Comparison of ENCODE assay signal across 19 cellular contexts in genomic region chr10:17031656-17032630, GRCh38.
DNase-seq lines count a peak whose midpoint lies in the region; ATAC-seq and TF ChIP-seq lines count a peak whose summit lies in the region.
"Had no signal": no experiment of that assay in that cellular context is flagged by ENCODE, and none has a peak within 500 bp of the region (broad histone marks: within the 10 kb centered on the region; RNA-seq: fewer than 3 reads in every experiment).

No MANE protein-coding gene starts in this region.

- no peak for DNase-seq in T-helper 1 cell
- DNase-seq in MV-4-11 (lab: John Stamatoyannopoulos, UW), result peak; percentile 42
- DNase-seq in esophagus muscularis mucosa (ENCODE audit: extremely low spot score), result peak; percentile 66
- DNase-seq in GM10266 (ENCODE audit: extremely low spot score), result no peak
- DNase-seq in omental fat pad (ENCODE audit: low spot score), result no peak
- DNase-seq in PC-3, result no peak
- DNase-seq: ACHN; activated CD4-positive, alpha-beta T cell treated with anti-CD3 and anti-CD28 coated beads for 36 hours; activated T-cell treated with anti-CD3 and anti-CD28 coated beads, Interleukin-2, amount 50 U/mL, for 48 hours; colonic mucosa; NCI-H2029; NCI-H526 had no signal

- H3K4me1 Mint-ChIP-seq in T-helper 1 cell treated with Interleukin-12 subunit alpha and Interleukin-12 subunit beta and Interleukin-4 antibody, amounts not matched to agents 30 μg/mL and 1 μg/mL, for 36 hours (ENCODE audit: low read depth), result peaks cover 58% of the 10 kb centered on the region

- H3K79me2 ChIP-seq in PC-3 (ENCODE audit: low read length), result no peaks in the 10 kb centered on the region

- ATAC-seq in omental fat pad (ENCODE audit: low FRiP score) (no peak), PC-3 (no peak)
- ATAC-seq: activated CD4-positive, alpha-beta T cell treated with anti-CD3 and anti-CD28 coated beads for 36 hours had no signal

- CTCF ChIA-PET in PC-3 (lab: Charles Lee), result no interaction called here

- H3K27me3 ChIP-seq in esophagus muscularis mucosa (no peaks in the 10 kb centered on the region), skeletal muscle satellite cell (ENCODE audit: control insufficient read depth, insufficient read depth, low read length) (no peaks in the 10 kb centered on the region), PC-3 (ENCODE audit: low read length) (no peaks in the 10 kb centered on the region)
- H3K27me3 ChIP-seq: ascending aorta, colonic mucosa had no signal

- H3K4me2 ChIP-seq in skeletal muscle satellite cell (ENCODE audit: low read length), result peak overlapping the region; percentile 33
- H3K4me2 ChIP-seq in PC-3 (ENCODE audit: low read length), result no peak overlapping the region

- peaks cover 7% of the 10 kb centered on the region for H3K36me3 Mint-ChIP-seq in T-helper 1 cell treated with Interleukin-12 subunit alpha and Interleukin-12 subunit beta and Interleukin-4 antibody, amounts not matched to agents 30 μg/mL and 1 μg/mL, for 36 hours (ENCODE audit: low read depth)

- H3K27ac ChIP-seq in esophagus muscularis mucosa (replicated peaks in 1 of 4) (no peak overlapping the region), PC-3 (ENCODE audit: low read length) (no peak overlapping the region)
- H3K27ac ChIP-seq: ascending aorta, colonic mucosa, epithelial cell of prostate, prostate gland, RWPE1 had no signal

- peaks cover 20% of the 10 kb centered on the region for H3K27me3 Mint-ChIP-seq in T-helper 1 cell treated with Interleukin-12 subunit alpha and Interleukin-12 subunit beta and Interleukin-4 antibody, amounts not matched to agents 30 μg/mL and 1 μg/mL, for 36 hours (ENCODE audit: low read depth)
- H3K27me3 Mint-ChIP-seq: activated CD4-positive, alpha-beta T cell treated with anti-CD3 and anti-CD28 coated beads for 36 hours had no signal

- no peaks in the 10 kb centered on the region for H3F3A ChIP-seq in PC-3 (ENCODE audit: low read length, unreplicated experiment)

- 86% methylated on average over 12 of the region's 13 CpGs for WGBS in esophagus muscularis mucosa

- peak overlapping the region; percentile 11 for H3K27ac Mint-ChIP-seq in T-helper 1 cell treated with Interleukin-12 subunit alpha and Interleukin-12 subunit beta and Interleukin-4 antibody, amounts not matched to agents 30 μg/mL and 1 μg/mL, for 36 hours
- H3K27ac Mint-ChIP-seq: activated CD4-positive, alpha-beta T cell treated with anti-CD3 and anti-CD28 coated beads for 36 hours; T-helper 2 cell treated with Interferon-gamma antibody and Interleukin-4, amounts not matched to agents 5 μg/mL and 100 μg/mL, for 36 hours had no signal

- BruUV-seq in PC-3 (replicated peaks; lab: Mats Ljungman, UMichigan), result no TSS peak

- H3K4me3 Mint-ChIP-seq in T-helper 1 cell treated with Interleukin-12 subunit alpha and Interleukin-12 subunit beta and Interleukin-4 antibody, amounts not matched to agents 30 μg/mL and 1 μg/mL, for 36 hours, result no peak overlapping the region
- H3K4me3 Mint-ChIP-seq: activated CD4-positive, alpha-beta T cell treated with anti-CD3 and anti-CD28 coated beads for 36 hours; T-helper 2 cell treated with Interferon-gamma antibody and Interleukin-4, amounts not matched to agents 5 μg/mL and 100 μg/mL, for 36 hours had no signal

- TF ChIP-seq POLR2A in esophagus muscularis mucosa (IDR thresholded peaks at IDR 0.05; ENCODE audit: low read depth), result no peak

- H3K9me3 Mint-ChIP-seq in T-helper 1 cell treated with Interleukin-12 subunit alpha and Interleukin-12 subunit beta and Interleukin-4 antibody, amounts not matched to agents 30 μg/mL and 1 μg/mL, for 36 hours, result peaks cover 4% of the 10 kb centered on the region
- H3K9me3 Mint-ChIP-seq: T-helper 2 cell treated with Interferon-gamma antibody and Interleukin-4, amounts not matched to agents 5 μg/mL and 100 μg/mL, for 36 hours had no signal

- no peaks in the 10 kb centered on the region for H3K36me3 ChIP-seq in esophagus muscularis mucosa
- no peaks in the 10 kb centered on the region for H3K36me3 ChIP-seq in skeletal muscle satellite cell (ENCODE audit: insufficient read depth, low read length)
- H3K36me3 ChIP-seq in PC-3 (ENCODE audit: low read depth, low read length), result no peaks in the 10 kb centered on the region
- H3K36me3 ChIP-seq: ascending aorta, colonic mucosa, prostate gland had no signal

- H4K20me1 ChIP-seq in PC-3 (ENCODE audit: low read length), result no peaks in the 10 kb centered on the region

- H3K9me2 ChIP-seq in PC-3 (replicated peaks; ENCODE audit: low read length), result no peaks in the 10 kb centered on the region

- POLR2A ChIA-PET in PC-3 (lab: Charles Lee; ENCODE audit: unreplicated experiment), result no interaction called here

- TF ChIP-seq CTCF in esophagus muscularis mucosa (IDR thresholded peaks at IDR 0.05) (no peak), GM10266 (IDR thresholded peaks at IDR 0.05; ENCODE audit: control insufficient read depth, insufficient read depth, low read depth, missing control alignments) (no peak), omental fat pad (IDR thresholded peaks at IDR 0.05) (no peak), PC-3 (conservative IDR thresholded peaks at IDR 0.05; ENCODE audit: low read depth, low read length) (no peak)

- H3K9me3 ChIP-seq in esophagus muscularis mucosa (no peaks in the 10 kb centered on the region), skeletal muscle satellite cell (replicated peaks; ENCODE audit: low read length) (no peaks in the 10 kb centered on the region), PC-3 (ENCODE audit: low read length) (no peaks in the 10 kb centered on the region)
- H3K9me3 ChIP-seq: ascending aorta, colonic mucosa, prostate gland had no signal

- H3K4me3 ChIP-seq in esophagus muscularis mucosa, result no peak overlapping the region
- peak overlapping the region; percentile 17 for H3K4me3 ChIP-seq in skeletal muscle satellite cell (ENCODE audit: low read length)
- no peak overlapping the region for H3K4me3 ChIP-seq in PC-3 (ENCODE audit: low read length)
- H3K4me3 ChIP-seq: ascending aorta, colonic mucosa, prostate gland had no signal

- no peak overlapping the region for H2AFZ ChIP-seq in PC-3 (ENCODE audit: low read length)

- intact Hi-C loops in esophagus muscularis mucosa (cut with DNase I) (no loop called here), PC-3 (cut with micrococcal nuclease) (no loop called here)

- peaks cover 8 to 19% (median 15%) of the 10 kb centered on the region in 4 donors for H3K4me1 ChIP-seq in esophagus muscularis mucosa
- peaks cover 48% of the 10 kb centered on the region for H3K4me1 ChIP-seq in skeletal muscle satellite cell (ENCODE audit: control insufficient read depth, insufficient read depth, low read length)
- H3K4me1 ChIP-seq in PC-3 (ENCODE audit: insufficient read depth, low read length), result peaks cover 20% of the 10 kb centered on the region
- H3K4me1 ChIP-seq: colonic mucosa, prostate gland had no signal

- no peak for TF ChIP-seq EP300 in esophagus muscularis mucosa (IDR thresholded peaks at IDR 0.05)

- H3K9ac ChIP-seq in skeletal muscle satellite cell (ENCODE audit: low read depth, low read length) (peak overlapping the region; percentile 30), PC-3 (ENCODE audit: low read length) (no peak overlapping the region)

Comparison
In these comparisons a context has a peak if more than half of its experiments do, and no peak if none do; other contexts are left out.
1. DNase-seq: peak in MV-4-11 (single experiment) and esophagus muscularis mucosa (single experiment); none in T-helper 1 cell (0 of 5), GM10266 (single experiment), omental fat pad (single experiment) and PC-3 (single experiment).